ENCODE assay signal across 8 cellular contexts in genomic region chr12:98424726-98425401, GRCh38.
A peak's percentile ranks its signal among the peaks of the same experiment; 100 is the strongest.
DNase-seq lines count a peak whose midpoint lies in the region; ATAC-seq lines count a peak whose summit lies in the region.

No MANE protein-coding gene starts in this region.

- peak; percentile 88 for ATAC-seq in HG02884 (IDR thresholded peaks at IDR 0.05; ENCODE audit: unreplicated experiment)

- in situ Hi-C loops in T47D (cut with HindIII; ENCODE audit: low pct_unique_long_range_greater_than_20kb, low sequenced_read_pairs), result no loop called here

- DNase-seq in SKM-1 (lab: John Stamatoyannopoulos, UW; ENCODE audit: unreplicated experiment) (peak; percentile 20), SKM-1 treated with dmso at 0.1 percent for 144 hours (lab: John Stamatoyannopoulos, UW; ENCODE audit: unreplicated experiment) (no peak), NCI-H1694 treated with DMSO at 0.1 percent for 48 hours (lab: John Stamatoyannopoulos, UW) (peak; percentile 79), T1000 (lab: John Stamatoyannopoulos, UW) (peak; percentile 72), T47D (ENCODE audit: low read depth in 1 of 2, low spot score in 1 of 2) (peak; percentile 72 to 87), iris pigment epithelial cell (ENCODE audit: low read depth) (peak; percentile 95)
- DNase-seq in stimulated activated CD4-positive, alpha-beta T cell treated with anti-CD3 and anti-CD28 coated beads, Interleukin-1b, Interleukin-23, amount 100 ng/mL, for 4 hours (ENCODE audit: low read depth in 2 of 2), result peak; percentile 17 to 27
